Comparison of ENCODE assay signal across 19 cellular contexts in the genomic region with DNA sequence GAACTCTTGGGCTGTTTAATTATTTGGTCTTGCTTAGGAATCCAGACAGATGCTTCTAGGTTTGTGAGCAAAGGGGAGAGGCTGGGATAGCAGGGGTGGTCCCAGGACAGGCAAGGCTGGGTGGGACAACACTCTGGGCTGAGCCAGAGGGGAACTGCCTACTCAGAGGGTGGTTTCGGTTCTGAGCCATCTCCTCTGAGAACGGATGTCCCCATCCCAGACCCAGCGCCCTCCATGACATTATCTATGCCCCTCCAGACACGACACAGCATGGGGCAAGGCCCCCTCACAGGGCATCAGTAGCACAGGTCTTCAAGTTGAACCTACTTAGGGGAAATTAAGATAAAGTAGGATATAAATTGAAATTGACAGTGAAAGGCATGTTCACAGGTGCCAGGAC. TPM values are rescaled to one million over a fixed set of nuclear protein-coding genes. Genes with fewer than 3 reads are reported as not detected.
DNase-seq lines count a peak whose midpoint lies in the region; TF ChIP-seq lines count a peak whose summit lies in the region.
"Had no signal": no experiment of that assay in that cellular context is flagged by ENCODE, and none has a peak within 500 bp of the region (broad histone marks: within the 10 kb centered on the region; RNA-seq: fewer than 3 reads in every experiment).

No MANE protein-coding gene starts in this region.

- H3K9ac ChIP-seq in endodermal cell (ENCODE audit: extremely low read depth, low read length, poor library complexity, severe bottlenecking) = no peak overlapping the region
- H3K9ac ChIP-seq: BLaER1 treated with 17β-estradiol and CSF1 and Interleukin-3, amounts not matched to agents 10 nM and 100 nM; GM23248 had no signal

- H3K4me1 ChIP-seq in endodermal cell (ENCODE audit: control insufficient read depth, insufficient read depth, low read length) = no peaks in the 10 kb centered on the region
- H3K4me1 ChIP-seq: BLaER1 treated with 17β-estradiol and CSF1 and Interleukin-3, amounts not matched to agents 10 nM and 100 nM had no signal

- TF ChIP-seq CTCF in endodermal cell (conservative IDR thresholded peaks at IDR 0.05) (no peak), osteocyte (IDR thresholded peaks at IDR 0.05) (no peak)

- H3K4me3 ChIP-seq in H7 (ENCODE audit: insufficient read depth, low read depth, low read length) (no peak overlapping the region), endodermal cell (ENCODE audit: low read length) (no peak overlapping the region)
- H3K4me3 ChIP-seq: BLaER1 treated with 17β-estradiol and CSF1 and Interleukin-3, amounts not matched to agents 10 nM and 100 nM; GM12878; GM23248 had no signal

- 95% methylated on average over 4 of the region's 4 CpGs; no CpG with 5 or more reads in 1 of the 2 experiments for WGBS in endodermal cell (ENCODE audit: insufficient coverage in 1 of 2, insufficient read length in 1 of 2), 2 experiments

- H3K27me3 ChIP-seq in H7 (ENCODE audit: control insufficient read depth, insufficient read depth, low read length) (peaks cover 4% of the 10 kb centered on the region), endodermal cell (ENCODE audit: control insufficient read depth, insufficient read depth, low read length, poor library complexity, severe bottlenecking) (peaks cover 10% of the 10 kb centered on the region)
- H3K27me3 ChIP-seq: BLaER1 treated with 17β-estradiol and CSF1 and Interleukin-3, amounts not matched to agents 10 nM and 100 nM had no signal

- H3K36me3 Mint-ChIP-seq in endodermal cell (ENCODE audit: low read depth) = no peaks in the 10 kb centered on the region
- no peaks in the 10 kb centered on the region for H3K36me3 Mint-ChIP-seq in osteocyte (ENCODE audit: unreplicated experiment)

- H3K4me3 Mint-ChIP-seq in endodermal cell (no peak overlapping the region), osteocyte (ENCODE audit: unreplicated experiment) (no peak overlapping the region)
- H3K4me3 Mint-ChIP-seq: CD4-positive, alpha-beta T cell had no signal

- H3K27me3 Mint-ChIP-seq in endodermal cell (ENCODE audit: insufficient read depth) = peaks cover 59% of the 10 kb centered on the region
- H3K27me3 Mint-ChIP-seq in osteocyte (ENCODE audit: unreplicated experiment) = peaks cover 47% of the 10 kb centered on the region

- H3K27ac ChIP-seq in endodermal cell (ENCODE audit: low read depth, low read length) = no peak overlapping the region
- H3K27ac ChIP-seq: BLaER1 treated with 17β-estradiol and CSF1 and Interleukin-3, amounts not matched to agents 10 nM and 100 nM; GM23248 had no signal

- H3K9me3 ChIP-seq in endodermal cell (ENCODE audit: control insufficient read depth, low read length) = no peaks in the 10 kb centered on the region

- no peak overlapping the region for H3K27ac Mint-ChIP-seq in endodermal cell
- H3K27ac Mint-ChIP-seq in osteocyte (ENCODE audit: unreplicated experiment) = no peak overlapping the region
- H3K27ac Mint-ChIP-seq: CD4-positive, alpha-beta T cell had no signal

- DNase-seq in activated effector memory CD4-positive, alpha-beta T cell treated with anti-CD3 and anti-CD28 coated beads, Interleukin-2, amount 50 U/mL, for 16 hours = peak; percentile 28
- DNase-seq in activated effector memory CD4-positive, alpha-beta T cell treated with Interleukin-2 at 50 U/mL for 16 hours = no peak
- DNase-seq in H7 (peak; percentile 25), endodermal cell (peak; percentile 20), osteocyte (ENCODE audit: extremely low spot score, unreplicated experiment) (peak; percentile 60), NCI-H2171 (lab: John Stamatoyannopoulos, UW) (no peak), CD1c-positive myeloid dendritic cell (ENCODE audit: extremely low spot score) (no peak)
- no peak for DNase-seq in stimulated activated CD4-positive, alpha-beta T cell treated with anti-CD3 and anti-CD28 coated beads, Interleukin-2, amount 100 ng/mL, for 48 hours
- DNase-seq: ACHN; Calu3; CD4-positive, alpha-beta T cell; DMS 273 treated with DMSO at 0.1 percent for 48 hours; DMS79; GM23248 had no signal

- peaks cover under 1% of the 10 kb centered on the region for H3K9me3 Mint-ChIP-seq in endodermal cell
- H3K9me3 Mint-ChIP-seq in osteocyte (ENCODE audit: unreplicated experiment) = no peaks in the 10 kb centered on the region
- H3K9me3 Mint-ChIP-seq: CD4-positive, alpha-beta T cell had no signal

- H3K36me3 ChIP-seq in H7 (replicated peaks; ENCODE audit: control insufficient read depth, insufficient read depth, low read length) (no peaks in the 10 kb centered on the region), endodermal cell (ENCODE audit: control insufficient read depth, insufficient read depth, low read length) (no peaks in the 10 kb centered on the region)
- H3K36me3 ChIP-seq: BLaER1 treated with 17β-estradiol and CSF1 and Interleukin-3, amounts not matched to agents 10 nM and 100 nM had no signal

- peaks cover 2% of the 10 kb centered on the region for H3K4me1 Mint-ChIP-seq in endodermal cell
- no peaks in the 10 kb centered on the region for H3K4me1 Mint-ChIP-seq in osteocyte (ENCODE audit: unreplicated experiment)

RNA-seq across cellular contexts. Expression of gene ASB10, which starts 7.1 kb away (rescaled TPM):
- total RNA-seq in H7 (2014; rRNA removed; shearing (Covaris generic)) = not detected in 2 replicates
- not detected for total RNA-seq in endodermal cell
- polyA plus RNA-seq in endodermal cell (2013, experiment 1 of 2) = not detected
- not detected for polyA plus RNA-seq in endodermal cell (2013, experiment 2 of 2)
- total RNA-seq in osteocyte = not detected in 2 replicates
- total RNA-seq: A172; Calu3; CD4-positive, alpha-beta T cell; G401; GM12878; GM23248; HepG2 had no signal
- polyA plus RNA-seq: GM12878, GM23248, HepG2 had no signal

RNA-seq across cellular contexts. Expression of gene GBX1, which starts 12.5 kb away (rescaled TPM):
- total RNA-seq in H7 (2014; rRNA removed; shearing (Covaris generic)) = 0.62 TPM in 1 of 2 replicates, not detected in the other
- total RNA-seq in endodermal cell (not detected), osteocyte (not detected in 2 replicates)
- 1.00 TPM for polyA plus RNA-seq in endodermal cell (2013, experiment 1 of 2)
- 0.75 TPM for polyA plus RNA-seq in endodermal cell (2013, experiment 2 of 2)
- total RNA-seq: Calu3; CD4-positive, alpha-beta T cell; G401; GM12878; GM23248; HepG2 had no signal
- polyA plus RNA-seq: GM12878, GM23248, HepG2 had no signal

RNA-seq across cellular contexts. Expression of gene H2BK1, which starts 30.3 kb away (rescaled TPM):
- 0.74 TPM in 1 of 2 replicates, not detected in the other for total RNA-seq in H7 (2014; rRNA removed; shearing (Covaris generic))
- not detected for total RNA-seq in endodermal cell
- not detected for polyA plus RNA-seq in endodermal cell (2013, experiment 1 of 2)
- not detected for polyA plus RNA-seq in endodermal cell (2013, experiment 2 of 2)
- 1.1 TPM in 1 of 2 replicates, not detected in the other for total RNA-seq in osteocyte
- total RNA-seq: A172; Calu3; CD4-positive, alpha-beta T cell; G401; GM23248; HepG2 had no signal
- polyA plus RNA-seq: GM12878, GM23248, HepG2 had no signal

RNA-seq across cellular contexts. Expression of gene ABCF2, which starts 47.1 kb away (rescaled TPM):
- 47.3 and 48.5 TPM in 2 replicates for total RNA-seq in H7 (2014; rRNA removed; shearing (Covaris generic))
- total RNA-seq in endodermal cell (10 to 100 TPM; 43.3 to 48.9 TPM), osteocyte (43.9 and 47.5 TPM in 2 replicates)
- 43.5 TPM for polyA plus RNA-seq in endodermal cell (2013, experiment 1 of 2)
- polyA plus RNA-seq in endodermal cell (2013, experiment 2 of 2) = 37.8 TPM

RNA-seq across cellular contexts. Expression of gene CHPF2, which starts 52.3 kb away (rescaled TPM):
- total RNA-seq in H7 (2014; rRNA removed; shearing (Covaris generic)) = 24.7 and 25.0 TPM in 2 replicates
- total RNA-seq in endodermal cell (10 to 100 TPM; 31.9 to 35.6 TPM), osteocyte (89.5 and 93.2 TPM in 2 replicates)
- polyA plus RNA-seq in endodermal cell (2013, experiment 1 of 2) = 23.1 TPM
- polyA plus RNA-seq in endodermal cell (2013, experiment 2 of 2) = 19.4 TPM

Comparison
In these comparisons a context has a peak if more than half of its experiments do, and no peak if none do; other contexts are left out.
1. DNase-seq: peak in activated effector memory CD4-positive, alpha-beta T cell treated with anti-CD3 and anti-CD28 coated beads, Interleukin-2, amount 50 U/mL, for 16 hours (single experiment), H7 (single experiment), endodermal cell (single experiment) and osteocyte (single experiment); none in activated effector memory CD4-positive, alpha-beta T cell treated with Interleukin-2 at 50 U/mL for 16 hours (single experiment), stimulated activated CD4-positive, alpha-beta T cell treated with anti-CD3 and anti-CD28 coated beads, Interleukin-2, amount 100 ng/mL, for 48 hours (0 of 2), NCI-H2171 (single experiment) and CD1c-positive myeloid dendritic cell (single experiment).